Comparison of ENCODE assay signal across 25 cellular contexts in genomic region chrX:53728506-53728905, GRCh38.
"Had no signal": no experiment of that assay in that cellular context is flagged by ENCODE, and none has a peak within 500 bp of the region (broad histone marks: within the 10 kb centered on the region; RNA-seq: fewer than 3 reads in every experiment).

No MANE protein-coding gene starts in this region.

- H3K9me3 ChIP-seq: spleen, tibial artery had no signal

- H3K27me3 ChIP-seq: brain microvascular endothelial cell, spleen, tibial artery had no signal

- DNase-seq: activated CD4-positive, alpha-beta T cell treated with anti-CD3 and anti-CD28 coated beads, Interleukin-2, amount 50 U/mL, for 1 hour; anterior cingulate cortex; brain microvascular endothelial cell; central memory CD4-positive, alpha-beta T cell; dorsolateral prefrontal cortex; endodermal cell; erythroblast; foreskin melanocyte; hypothalamus; nephron progenitor cell; nucleus accumbens; posterior cingulate gyrus; SHP77 treated with DMSO at 0.1 percent for 48 hours; spleen; stimulated activated CD4-positive, alpha-beta T cell treated with anti-CD3 and anti-CD28 coated beads, Interleukin-4, amount 100 ng/mL, for 4 hours; stimulated activated naive B cell treated with anti-CD40 and anti-IgM and Interleukin-4, amounts not matched to agents 10 μg/mL and 1 μg/mL and 100 μg/mL, for 72 hours; T-helper 1 cell; tibial artery had no signal

- ATAC-seq: left lobe of liver; SK-N-SH treated with all-trans-retinoic acid at 6 μM for 48 hours; stimulated activated naive B cell treated with anti-CD40 and anti-IgM and Interleukin-4, amounts not matched to agents 10 μg/mL and 1 μg/mL and 100 μg/mL, for 72 hours had no signal

- H3K4me1 ChIP-seq: tibial artery had no signal

- H3K9me3 Mint-ChIP-seq: stimulated activated naive B cell treated with anti-CD40 and anti-IgM and Interleukin-4, amounts not matched to agents 10 μg/mL and 1 μg/mL and 100 μg/mL, for 72 hours had no signal

- H3K4me3 ChIP-seq: dorsolateral prefrontal cortex, lung, spleen, tibial artery had no signal

- H3K4me1 Mint-ChIP-seq: endodermal cell, mesothelial cell of epicardium, nephron progenitor cell had no signal

- H3K36me3 Mint-ChIP-seq: mesothelial cell of epicardium had no signal

- FAIRE-seq: colon, keratinocyte, urothelium cell line had no signal

- H3K36me3 ChIP-seq: brain microvascular endothelial cell, spleen, tibial artery had no signal

- H3K4me3 Mint-ChIP-seq: endodermal cell; mesothelial cell of epicardium; nephron progenitor cell; stimulated activated naive B cell treated with anti-CD40 and anti-IgM and Interleukin-4, amounts not matched to agents 10 μg/mL and 1 μg/mL and 100 μg/mL, for 72 hours had no signal

- H3K27ac Mint-ChIP-seq: endodermal cell; mesothelial cell of epicardium; nephron progenitor cell; stimulated activated naive B cell treated with anti-CD40 and anti-IgM and Interleukin-4, amounts not matched to agents 10 μg/mL and 1 μg/mL and 100 μg/mL, for 72 hours had no signal

- H3K27me3 Mint-ChIP-seq: stimulated activated naive B cell treated with anti-CD40 and anti-IgM and Interleukin-4, amounts not matched to agents 10 μg/mL and 1 μg/mL and 100 μg/mL, for 72 hours had no signal

- H3K27ac ChIP-seq: brain microvascular endothelial cell, dorsolateral prefrontal cortex, spleen, tibial artery had no signal
